Comparison of ENCODE assay signal across 12 cellular contexts in genomic region chr14:20440882-20441281, GRCh38. TPM values are rescaled to one million over a fixed set of nuclear protein-coding genes. Genes with fewer than 3 reads are reported as not detected.
A peak's percentile ranks its signal among the peaks of the same experiment; 100 is the strongest.
DNase-seq lines count a peak whose midpoint lies in the region; ATAC-seq and TF ChIP-seq lines count a peak whose summit lies in the region.
"Had no signal": no experiment of that assay in that cellular context is flagged by ENCODE, and none has a peak within 500 bp of the region (broad histone marks: within the 10 kb centered on the region; RNA-seq: fewer than 3 reads in every experiment).

No MANE protein-coding gene starts in this region.

- TF ChIP-seq CTCF in osteoblast (IDR thresholded peaks at IDR 0.05; ENCODE audit: extremely low read depth, low read depth, low read length) (no peak), adrenal gland (IDR thresholded peaks at IDR 0.05) (no peak)

- H3K27me3 Mint-ChIP-seq in activated CD4-positive, alpha-beta T cell treated with anti-CD3 and anti-CD28 coated beads for 36 hours: no peaks in the 10 kb centered on the region
- no peaks in the 10 kb centered on the region for H3K27me3 Mint-ChIP-seq in activated T-helper 2 cell treated with anti-CD3 and anti-CD28 coated beads, Interferon-gamma antibody, Interleukin-2, Interleukin-4, amounts not matched to agents 10 μg/mL and 5 μg/mL and 100 μg/mL, durations not matched to agents 14 hours and 24 hours and 36 hours (ENCODE audit: low read depth)

- H3K9me3 ChIP-seq in osteoblast (ENCODE audit: low read depth, low read length) (no peaks in the 10 kb centered on the region), adrenal gland (replicated peaks in 1 of 3) (no peaks in the 10 kb centered on the region)
- H3K9me3 ChIP-seq: prostate gland had no signal

- intact Hi-C loops in activated CD4-positive, alpha-beta T cell treated with anti-CD3 and anti-CD28 coated beads for 36 hours (cut with DNase I, micrococcal nuclease): no loop called here
- intact Hi-C loops in activated T-helper 2 cell treated with anti-CD3 and anti-CD28 coated beads, Interferon-gamma antibody, Interleukin-2, Interleukin-4, amounts not matched to agents 10 μg/mL and 5 μg/mL and 100 μg/mL, durations not matched to agents 14 hours and 24 hours and 36 hours (cut with micrococcal nuclease): no loop called here
- intact Hi-C loops in adrenal gland (cut with DNase I): no loop called here

- H3K9me3 Mint-ChIP-seq in activated CD4-positive, alpha-beta T cell treated with anti-CD3 and anti-CD28 coated beads for 36 hours (ENCODE audit: low read depth): no peaks in the 10 kb centered on the region
- no peaks in the 10 kb centered on the region for H3K9me3 Mint-ChIP-seq in activated T-helper 2 cell treated with anti-CD3 and anti-CD28 coated beads, Interferon-gamma antibody, Interleukin-2, Interleukin-4, amounts not matched to agents 10 μg/mL and 5 μg/mL and 100 μg/mL, durations not matched to agents 14 hours and 24 hours and 36 hours

- peaks cover 13% of the 10 kb centered on the region for H3K4me1 ChIP-seq in osteoblast (ENCODE audit: insufficient read depth, low read length)
- no peaks in the 10 kb centered on the region for H3K4me1 ChIP-seq in adrenal gland (replicated peaks in 1 of 2)
- H3K4me1 ChIP-seq: prostate gland had no signal

- no peak overlapping the region for H3K4me3 Mint-ChIP-seq in activated CD4-positive, alpha-beta T cell treated with anti-CD3 and anti-CD28 coated beads for 36 hours
- H3K4me3 Mint-ChIP-seq in activated T-helper 2 cell treated with anti-CD3 and anti-CD28 coated beads, Interferon-gamma antibody, Interleukin-2, Interleukin-4, amounts not matched to agents 10 μg/mL and 5 μg/mL and 100 μg/mL, durations not matched to agents 14 hours and 24 hours and 36 hours (ENCODE audit: low read depth): no peak overlapping the region

- POLR2A ChIA-PET in activated CD4-positive, alpha-beta T cell treated with anti-CD3 and anti-CD28 coated beads for 36 hours (lab: Charles Lee): no interaction called here

- no peaks in the 10 kb centered on the region for H3K79me2 ChIP-seq in osteoblast (ENCODE audit: insufficient read depth, low read length)

- H3K4me3 ChIP-seq in osteoblast (ENCODE audit: insufficient read depth, low read length) (no peak overlapping the region), adrenal gland (no peak overlapping the region)
- H3K4me3 ChIP-seq: prostate gland had no signal

- peak overlapping the region; percentile 6 for H2AFZ ChIP-seq in osteoblast (ENCODE audit: low read length)

- peaks cover 8% of the 10 kb centered on the region for H3K36me3 Mint-ChIP-seq in activated CD4-positive, alpha-beta T cell treated with anti-CD3 and anti-CD28 coated beads for 36 hours (ENCODE audit: low read depth)
- H3K36me3 Mint-ChIP-seq in activated T-helper 2 cell treated with anti-CD3 and anti-CD28 coated beads, Interferon-gamma antibody, Interleukin-2, Interleukin-4, amounts not matched to agents 10 μg/mL and 5 μg/mL and 100 μg/mL, durations not matched to agents 14 hours and 24 hours and 36 hours (ENCODE audit: low read depth): no peaks in the 10 kb centered on the region

- CTCF ChIA-PET in activated CD4-positive, alpha-beta T cell treated with anti-CD3 and anti-CD28 coated beads for 36 hours (lab: Charles Lee): interaction anchor here (1.3 kb wide), 1 partner anchor 25 kb away, joined by 3 read pairs; no protein-coding TSS in a partner anchor

- peak; percentile 58 for DNase-seq in activated CD4-positive, alpha-beta T cell treated with anti-CD3 and anti-CD28 coated beads for 36 hours
- no peak for DNase-seq in activated CD4-positive, alpha-beta T cell treated with anti-CD3 and anti-CD28 coated beads, Interleukin-2, amount 50 U/mL, for 4 hours
- DNase-seq in activated T-helper 2 cell treated with anti-CD3 and anti-CD28 coated beads, Interferon-gamma antibody, Interleukin-2, Interleukin-4, amounts not matched to agents 10 μg/mL and 5 μg/mL and 100 μg/mL, durations not matched to agents 14 hours and 24 hours and 36 hours (ENCODE audit: low spot score): no peak
- no peak for DNase-seq in osteoblast (ENCODE audit: insufficient read length, low spot score, missing footprints)
- DNase-seq in adrenal gland: no peak
- DNase-seq in NCI-H69 (lab: John Stamatoyannopoulos, UW): no peak
- no peak for DNase-seq in NCI-H748 (lab: John Stamatoyannopoulos, UW; ENCODE audit: unreplicated experiment)
- DNase-seq: effector CD4-positive, alpha-beta T cell; H7; PC-3 had no signal

- ATAC-seq in activated CD4-positive, alpha-beta T cell treated with anti-CD3 and anti-CD28 coated beads for 36 hours: peak; percentile 96
- peak; percentile 76 for ATAC-seq in HG03571 (IDR thresholded peaks at IDR 0.05; ENCODE audit: unreplicated experiment)
- ATAC-seq: PC-3 had no signal

- no peak overlapping the region for H3K4me2 ChIP-seq in osteoblast (ENCODE audit: insufficient read depth, low read length)

- WGBS in adrenal gland, 4 donors: 66 to 78% (median 72%) methylated on average over 4 to 5 of the region's 5 CpGs

- H3K36me3 ChIP-seq in osteoblast (ENCODE audit: insufficient read depth, low read length) (peaks cover 5% of the 10 kb centered on the region), adrenal gland (replicated peaks in 1 of 2) (peaks cover 0 to 9% of the 10 kb centered on the region in 2 donors)
- H3K36me3 ChIP-seq: prostate gland had no signal

- H4K20me1 ChIP-seq in osteoblast (ENCODE audit: insufficient read depth, low read length): no peaks in the 10 kb centered on the region

- H3K27ac ChIP-seq in osteoblast (ENCODE audit: low read depth, low read length) (no peak overlapping the region), adrenal gland (no peak overlapping the region)
- H3K27ac ChIP-seq: prostate gland had no signal

- H3K27ac Mint-ChIP-seq in activated CD4-positive, alpha-beta T cell treated with anti-CD3 and anti-CD28 coated beads for 36 hours: peak overlapping the region; percentile 66
- H3K27ac Mint-ChIP-seq in activated T-helper 2 cell treated with anti-CD3 and anti-CD28 coated beads, Interferon-gamma antibody, Interleukin-2, Interleukin-4, amounts not matched to agents 10 μg/mL and 5 μg/mL and 100 μg/mL, durations not matched to agents 14 hours and 24 hours and 36 hours: peak overlapping the region; percentile 34

- TF ChIP-seq POLR2A in adrenal gland (IDR thresholded peaks at IDR 0.05): no peak

- H3K27me3 ChIP-seq in osteoblast (ENCODE audit: insufficient read depth, low read length): no peaks in the 10 kb centered on the region
- H3K27me3 ChIP-seq in adrenal gland: no peaks in the 10 kb centered on the region

- peaks cover 21% of the 10 kb centered on the region for H3K4me1 Mint-ChIP-seq in activated CD4-positive, alpha-beta T cell treated with anti-CD3 and anti-CD28 coated beads for 36 hours
- peaks cover 15% of the 10 kb centered on the region for H3K4me1 Mint-ChIP-seq in activated T-helper 2 cell treated with anti-CD3 and anti-CD28 coated beads, Interferon-gamma antibody, Interleukin-2, Interleukin-4, amounts not matched to agents 10 μg/mL and 5 μg/mL and 100 μg/mL, durations not matched to agents 14 hours and 24 hours and 36 hours (ENCODE audit: low read depth)

RNA-seq across cellular contexts. Expression of gene KLHL33, which starts 4.9 kb away (rescaled TPM):
- total RNA-seq in activated CD4-positive, alpha-beta T cell treated with anti-CD3 and anti-CD28 coated beads for 36 hours: under 1 TPM; 0.05 to 0.09 TPM
- 0.07 TPM in 1 of 2 replicates, not detected in the other for total RNA-seq in activated T-helper 2 cell treated with anti-CD3 and anti-CD28 coated beads, Interferon-gamma antibody, Interleukin-2, Interleukin-4, amounts not matched to agents 10 μg/mL and 5 μg/mL and 100 μg/mL, durations not matched to agents 14 hours and 24 hours and 36 hours
- total RNA-seq in osteoblast: 0.36 and 0.59 TPM in 2 replicates
- total RNA-seq in adrenal gland: under 1 TPM in 7 of 8 donors, not detected in 1; 0.18 to 0.95 (median 0.41) TPM
- polyA plus RNA-seq in adrenal gland: under 1 TPM; 0.13 to 0.64 (median 0.17) TPM
- total RNA-seq: PC-3 had no signal

RNA-seq across cellular contexts. Expression of gene OSGEP, which starts 13.7 kb away (rescaled TPM):
- total RNA-seq in activated CD4-positive, alpha-beta T cell treated with anti-CD3 and anti-CD28 coated beads for 36 hours: 10 to 100 TPM; 46.2 to 47.5 TPM
- total RNA-seq in activated T-helper 2 cell treated with anti-CD3 and anti-CD28 coated beads, Interferon-gamma antibody, Interleukin-2, Interleukin-4, amounts not matched to agents 10 μg/mL and 5 μg/mL and 100 μg/mL, durations not matched to agents 14 hours and 24 hours and 36 hours: 66.0 and 66.5 TPM in 2 replicates
- total RNA-seq in osteoblast (36.8 and 47.8 TPM in 2 replicates), adrenal gland (10 to 100 TPM; 25.0 to 57.2 (median 33.7) TPM)
- 100 to 1,000 TPM in 2 of 3 donors, 10 to 100 TPM in 1; 31.8 to 102 (median 102) TPM for polyA plus RNA-seq in adrenal gland

RNA-seq across cellular contexts. Expression of gene APEX1, which starts 14.1 kb away (rescaled TPM):
- total RNA-seq in activated CD4-positive, alpha-beta T cell treated with anti-CD3 and anti-CD28 coated beads for 36 hours: 100 to 1,000 TPM; 216 to 257 TPM
- 217 and 228 TPM in 2 replicates for total RNA-seq in activated T-helper 2 cell treated with anti-CD3 and anti-CD28 coated beads, Interferon-gamma antibody, Interleukin-2, Interleukin-4, amounts not matched to agents 10 μg/mL and 5 μg/mL and 100 μg/mL, durations not matched to agents 14 hours and 24 hours and 36 hours
- total RNA-seq in osteoblast (66.0 and 74.9 TPM in 2 replicates), adrenal gland (100 to 1,000 TPM; 147 to 206 (median 166) TPM)
- polyA plus RNA-seq in adrenal gland: 100 to 1,000 TPM in 2 of 3 donors, 10 to 100 TPM in 1; 94.1 to 304 (median 125) TPM

RNA-seq across cellular contexts. Expression of gene PIP4P1, which starts 20.4 kb away (rescaled TPM):
- total RNA-seq in activated CD4-positive, alpha-beta T cell treated with anti-CD3 and anti-CD28 coated beads for 36 hours: 10 to 100 TPM; 24.2 to 24.7 TPM
- 28.2 and 33.7 TPM in 2 replicates for total RNA-seq in activated T-helper 2 cell treated with anti-CD3 and anti-CD28 coated beads, Interferon-gamma antibody, Interleukin-2, Interleukin-4, amounts not matched to agents 10 μg/mL and 5 μg/mL and 100 μg/mL, durations not matched to agents 14 hours and 24 hours and 36 hours
- total RNA-seq in osteoblast (41.0 and 46.3 TPM in 2 replicates), adrenal gland (10 to 100 TPM; 10.6 to 60.1 (median 25.6) TPM)
- 10 to 100 TPM; 31.9 to 37.6 (median 36.3) TPM for polyA plus RNA-seq in adrenal gland

RNA-seq across cellular contexts. Expression of gene TEP1, which starts 27.6 kb away (rescaled TPM):
- total RNA-seq in activated CD4-positive, alpha-beta T cell treated with anti-CD3 and anti-CD28 coated beads for 36 hours: 10 to 100 TPM; 29.2 to 40.1 TPM
- total RNA-seq in activated T-helper 2 cell treated with anti-CD3 and anti-CD28 coated beads, Interferon-gamma antibody, Interleukin-2, Interleukin-4, amounts not matched to agents 10 μg/mL and 5 μg/mL and 100 μg/mL, durations not matched to agents 14 hours and 24 hours and 36 hours: 32.7 and 33.6 TPM in 2 replicates
- total RNA-seq in osteoblast (25.6 and 33.3 TPM in 2 replicates), adrenal gland (10 to 100 TPM; 19.4 to 59.8 (median 35.9) TPM)
- polyA plus RNA-seq in adrenal gland: 10 to 100 TPM; 22.9 to 39.7 (median 24.9) TPM
